In genomic region chr5:133942589-133943474, GRCh38 we compare ENCODE assay signal across 26 cellular contexts. TPM values are rescaled to one million over a fixed set of nuclear protein-coding genes. Genes with fewer than 3 reads are reported as not detected.
DNase-seq lines count a peak whose midpoint lies in the region; ATAC-seq, FAIRE-seq and TF ChIP-seq lines count a peak whose summit lies in the region.
"Had no signal": no experiment of that assay in that cellular context is flagged by ENCODE, and none has a peak within 500 bp of the region (broad histone marks: within the 10 kb centered on the region; RNA-seq: fewer than 3 reads in every experiment).

No MANE protein-coding gene starts in this region.

- H3K27ac Mint-ChIP-seq in mesothelial cell of epicardium, result peak overlapping the region; percentile 83
- no peak overlapping the region for H3K27ac Mint-ChIP-seq in type B pancreatic cell
- H3K27ac Mint-ChIP-seq: immature natural killer cell; stimulated activated effector memory CD8-positive, alpha-beta T cell treated with anti-CD3 and anti-CD28 coated beads, Interleukin-12 subunit alpha, Interleukin-12 subunit beta, amount 100 ng/mL, for 72 hours; T-helper 2 cell treated with Interferon-gamma antibody and Interleukin-4, amounts not matched to agents 5 μg/mL and 100 μg/mL, for 36 hours had no signal

- no peak overlapping the region for H3K4me3 ChIP-seq in mammary epithelial cell (replicated peaks in 1 of 3; ENCODE audit: insufficient read depth in 1 of 3, low read depth in 2 of 3, low read length in 3 of 3)
- H3K4me3 ChIP-seq: heart left ventricle, transverse colon had no signal

- in situ Hi-C loops in T47D (cut with HindIII; ENCODE audit: low pct_unique_long_range_greater_than_20kb, low sequenced_read_pairs) (no loop called here), mammary epithelial cell (cut with MboI; ENCODE audit: low sequenced_read_pairs in 2 of 2) (no loop called here)

- CTCF ChIA-PET in mammary epithelial cell (lab: Charles Lee; ENCODE audit: low non-redundant PET), result no interaction called here

- H3K79me2 ChIP-seq in mammary epithelial cell (ENCODE audit: insufficient read depth, low read length), result no peaks in the 10 kb centered on the region

- H2AFZ ChIP-seq in mammary epithelial cell (ENCODE audit: low read depth, low read length), result no peak overlapping the region

- WGBS in mammary epithelial cell (ENCODE audit: low coverage, missing lambda C conversion rate), result 72% methylated on average over 7 of the region's 11 CpGs

- no peak for FAIRE-seq in H54 (lab: Jason Lieb, UNC)
- FAIRE-seq: H1 had no signal

- no peak overlapping the region for H3K4me2 ChIP-seq in mammary epithelial cell (ENCODE audit: insufficient read depth, low read depth, low read length)

- dilution Hi-C loops in mammary epithelial cell (cut with HindIII; ENCODE audit: low sequenced_read_pairs), result loop anchor here (10.0 kb wide), 1 partner anchor 248 kb away; no protein-coding TSS in a partner anchor

- no peaks in the 10 kb centered on the region for H3K27me3 Mint-ChIP-seq in mesothelial cell of epicardium (ENCODE audit: low read depth)
- peaks cover 6% of the 10 kb centered on the region for H3K27me3 Mint-ChIP-seq in type B pancreatic cell

- TF ChIP-seq CTCF in mammary epithelial cell (conservative IDR thresholded peaks at IDR 0.05 in 1 of 2, IDR thresholded peaks at IDR 0.05 in 1 of 2; ENCODE audit: extremely low read depth in 1 of 2, insufficient read depth in 1 of 2, low read depth in 1 of 2, low read length in 2 of 2) (no peak), mesothelial cell of epicardium (IDR thresholded peaks at IDR 0.05; ENCODE audit: unreplicated experiment) (no peak), type B pancreatic cell (conservative IDR thresholded peaks at IDR 0.05) (no peak)

- no peaks in the 10 kb centered on the region for H3K9me3 ChIP-seq in mammary epithelial cell (replicated peaks; ENCODE audit: insufficient read depth, low read length)
- H3K9me3 ChIP-seq: heart left ventricle, transverse colon had no signal

- H3K36me3 ChIP-seq in mammary epithelial cell (ENCODE audit: insufficient read depth, low read length), result no peaks in the 10 kb centered on the region
- H3K36me3 ChIP-seq: heart left ventricle, transverse colon had no signal

- no peak overlapping the region for H3K9ac ChIP-seq in mammary epithelial cell (ENCODE audit: insufficient read depth, low read length)

- H3K36me3 Mint-ChIP-seq in mesothelial cell of epicardium (no peaks in the 10 kb centered on the region), type B pancreatic cell (no peaks in the 10 kb centered on the region)
- H3K36me3 Mint-ChIP-seq: CD4-positive, alpha-beta memory T cell; immature natural killer cell; stimulated activated effector memory CD8-positive, alpha-beta T cell treated with anti-CD3 and anti-CD28 coated beads, Interleukin-12 subunit alpha, Interleukin-12 subunit beta, amount 100 ng/mL, for 72 hours had no signal

- H4K20me1 ChIP-seq in mammary epithelial cell (ENCODE audit: insufficient read depth, low read length), result no peaks in the 10 kb centered on the region

- no peak overlapping the region for H3K4me3 Mint-ChIP-seq in mesothelial cell of epicardium
- H3K4me3 Mint-ChIP-seq in type B pancreatic cell, result no peak overlapping the region
- H3K4me3 Mint-ChIP-seq: CD4-positive, alpha-beta memory T cell; immature natural killer cell; stimulated activated effector memory CD8-positive, alpha-beta T cell treated with anti-CD3 and anti-CD28 coated beads, Interleukin-12 subunit alpha, Interleukin-12 subunit beta, amount 100 ng/mL, for 72 hours; T-helper 2 cell treated with Interferon-gamma antibody and Interleukin-4, amounts not matched to agents 5 μg/mL and 100 μg/mL, for 36 hours had no signal

- intact Hi-C loops in mammary epithelial cell (cut with micrococcal nuclease), result no loop called here

- H3K27ac ChIP-seq in mammary epithelial cell (ENCODE audit: insufficient read depth, low read depth, low read length), result no peak overlapping the region
- H3K27ac ChIP-seq: heart left ventricle, transverse colon had no signal

- H3K4me1 Mint-ChIP-seq in mesothelial cell of epicardium (peaks cover 36% of the 10 kb centered on the region), type B pancreatic cell (ENCODE audit: unreplicated experiment) (peaks cover 27% of the 10 kb centered on the region)
- H3K4me1 Mint-ChIP-seq: CD4-positive, alpha-beta memory T cell; immature natural killer cell; stimulated activated effector memory CD8-positive, alpha-beta T cell treated with anti-CD3 and anti-CD28 coated beads, Interleukin-12 subunit alpha, Interleukin-12 subunit beta, amount 100 ng/mL, for 72 hours had no signal

- DNase-seq in T47D (ENCODE audit: low read depth in 1 of 2, low spot score in 1 of 2), result peak; percentile 38 to 65
- no peak for DNase-seq in mammary epithelial cell
- peak; percentile 40 for DNase-seq in epidermal melanocyte (ENCODE audit: insufficient read length, low spot score)
- no peak for DNase-seq in mesothelial cell of epicardium (ENCODE audit: low spot score in 2 of 2, unreplicated experiment in 2 of 2)
- peak; percentile 54 for DNase-seq in type B pancreatic cell (ENCODE audit: extremely low spot score, unreplicated experiment)
- DNase-seq in inferior parietal cortex (ENCODE audit: extremely low spot score), result no peak
- DNase-seq in H54 (ENCODE audit: insufficient read length, low spot score), result no peak
- DNase-seq: ACHN; activated effector memory CD4-positive, alpha-beta T cell treated with Interleukin-2 at 50 U/mL for 16 hours; CD4-positive, alpha-beta memory T cell; central memory CD4-positive, alpha-beta T cell; DMS53; immature natural killer cell; IMR-90; mesenchymal stem cell; MV-4-11; NCI-H2107; NCI-H526; stimulated activated CD4-positive, alpha-beta T cell treated with anti-CD3 and anti-CD28 coated beads, Interleukin-12 subunit alpha, Interleukin-12 subunit beta, amount 100 ng/mL, for 4 hours; transverse colon had no signal

- no peaks in the 10 kb centered on the region for H3K27me3 ChIP-seq in mammary epithelial cell (ENCODE audit: insufficient read depth, low read length)
- H3K27me3 ChIP-seq: heart left ventricle, transverse colon had no signal

- H3K9me3 Mint-ChIP-seq in mesothelial cell of epicardium, result no peaks in the 10 kb centered on the region
- no peaks in the 10 kb centered on the region for H3K9me3 Mint-ChIP-seq in type B pancreatic cell
- H3K9me3 Mint-ChIP-seq: immature natural killer cell; stimulated activated effector memory CD8-positive, alpha-beta T cell treated with anti-CD3 and anti-CD28 coated beads, Interleukin-12 subunit alpha, Interleukin-12 subunit beta, amount 100 ng/mL, for 72 hours; T-helper 2 cell treated with Interferon-gamma antibody and Interleukin-4, amounts not matched to agents 5 μg/mL and 100 μg/mL, for 36 hours had no signal

- no peaks in the 10 kb centered on the region for H3K4me1 ChIP-seq in mammary epithelial cell (ENCODE audit: insufficient read depth, low read length)

- no TSS peak for BruUV-seq in mammary epithelial cell (replicated peaks; lab: Mats Ljungman, UMichigan)

- no peak for ATAC-seq in HG03280 (IDR thresholded peaks at IDR 0.05; ENCODE audit: unreplicated experiment)
- ATAC-seq: activated CD4-positive, CD25-positive, alpha-beta regulatory T cell treated with anti-CD3 and anti-CD28 coated beads, Interleukin-2, amount 50 U/mL, for 24 hours; stimulated activated effector memory CD8-positive, alpha-beta T cell treated with anti-CD3 and anti-CD28 coated beads, Interleukin-12 subunit alpha, Interleukin-12 subunit beta, amount 100 ng/mL, for 72 hours had no signal

- TF ChIP-seq POLR2A in H54 (IDR thresholded peaks at IDR 0.05; ENCODE audit: low read depth, low read length), result no peak

RNA-seq across cellular contexts. Expression of gene C5orf15, which starts 25.6 kb away (rescaled TPM):
- total RNA-seq in mammary epithelial cell (10 to 100 TPM; 30.0 to 71.3 TPM), mesothelial cell of epicardium (44.2 to 47.4 TPM (median 47.3 TPM) in 3 replicates), type B pancreatic cell (ENCODE audit: low replicate concordance) (47.2 and 49.6 TPM in 2 replicates)
- polyA plus RNA-seq in mammary epithelial cell, result 40.0 TPM
- 4.0 TPM for polyA minus RNA-seq in mammary epithelial cell

Comparison
In these comparisons a context has a peak if more than half of its experiments do, and no peak if none do; other contexts are left out.
1. DNase-seq: peak in T47D (2 of 2), epidermal melanocyte (single experiment) and type B pancreatic cell (single experiment); none in mammary epithelial cell (single experiment), mesothelial cell of epicardium (0 of 2), inferior parietal cortex (single experiment) and H54 (single experiment).